23 cellular contexts compared by ENCODE assay signal in genomic region chr21:44737706-44738354, GRCh38. TPM values are rescaled to one million over a fixed set of nuclear protein-coding genes. Genes with fewer than 3 reads are reported as not detected.
A peak's percentile ranks its signal among the peaks of the same experiment; 100 is the strongest.
DNase-seq lines count a peak whose midpoint lies in the region; ATAC-seq and TF ChIP-seq lines count a peak whose summit lies in the region.
"Had no signal": no experiment of that assay in that cellular context is flagged by ENCODE, and none has a peak within 500 bp of the region (broad histone marks: within the 10 kb centered on the region; RNA-seq: fewer than 3 reads in every experiment).

No MANE protein-coding gene starts in this region.

- H3K79me1 ChIP-seq in H9 (ENCODE audit: insufficient read depth, low read depth, low read length, poor library complexity, severe bottlenecking) (no peaks in the 10 kb centered on the region), mesenchymal stem cell (replicated peaks; ENCODE audit: low read length, poor library complexity, severe bottlenecking) (no peaks in the 10 kb centered on the region)

- H3T11ph ChIP-seq in H9 (ENCODE audit: low read length): no peak overlapping the region

- H4K5ac ChIP-seq in H9 (ENCODE audit: insufficient read length, low read depth, low read length): no peak overlapping the region

- no peaks in the 10 kb centered on the region; a peak in 1 of 5 replicates for H3K9me3 Mint-ChIP-seq in H9
- no peaks in the 10 kb centered on the region for H3K9me3 Mint-ChIP-seq in activated T-helper 1 cell treated with anti-CD3 and anti-CD28 coated beads, Interleukin-12 subunit alpha, Interleukin-12 subunit beta, Interleukin-2, Interleukin-4 antibody, amounts not matched to agents 30 ng/mL and 10 ng/mL and 1 ng/mL, durations not matched to agents 14 hours and 24 hours and 36 hours
- H3K9me3 Mint-ChIP-seq: activated naive CD4-positive, alpha-beta T cell treated with anti-CD3 and anti-CD28 coated beads for 36 hours had no signal

- peaks cover 0 to 2% (median 0%) of the 10 kb centered on the region in 3 experiments; a peak in 2 of 7 replicates for H3K36me3 Mint-ChIP-seq in H9 (ENCODE audit: insufficient read depth in 1 of 3, low read depth in 3 of 3)
- no peaks in the 10 kb centered on the region for H3K36me3 Mint-ChIP-seq in activated T-helper 1 cell treated with anti-CD3 and anti-CD28 coated beads, Interleukin-12 subunit alpha, Interleukin-12 subunit beta, Interleukin-2, Interleukin-4 antibody, amounts not matched to agents 30 ng/mL and 10 ng/mL and 1 ng/mL, durations not matched to agents 14 hours and 24 hours and 36 hours (ENCODE audit: low read depth)

- H4K91ac ChIP-seq in H9 (ENCODE audit: insufficient read length, low read depth, low read length) (no peak overlapping the region), mesenchymal stem cell (ENCODE audit: low read length) (no peak overlapping the region)

- H3K23ac ChIP-seq in H9 (ENCODE audit: insufficient read length, low read depth, low read length) (no peak overlapping the region), mesenchymal stem cell (ENCODE audit: low read length in 2 of 2) (no peak overlapping the region)

- H3K27me3 Mint-ChIP-seq in H9 (ENCODE audit: low read depth): peaks cover 9% of the 10 kb centered on the region
- peaks cover 14% of the 10 kb centered on the region for H3K27me3 Mint-ChIP-seq in activated T-helper 1 cell treated with anti-CD3 and anti-CD28 coated beads, Interleukin-12 subunit alpha, Interleukin-12 subunit beta, Interleukin-2, Interleukin-4 antibody, amounts not matched to agents 30 ng/mL and 10 ng/mL and 1 ng/mL, durations not matched to agents 14 hours and 24 hours and 36 hours (ENCODE audit: insufficient read depth)
- H3K27me3 Mint-ChIP-seq: naive thymus-derived CD8-positive, alpha-beta T cell had no signal

- H2BK5ac ChIP-seq in H9 (ENCODE audit: insufficient read length, low read length) (no peak overlapping the region), mesenchymal stem cell (ENCODE audit: low read depth, low read length, poor library complexity, severe bottlenecking) (no peak overlapping the region)

- H4K8ac ChIP-seq in H9 (replicated peaks; ENCODE audit: insufficient read length, low read depth, low read length): no peak overlapping the region
- H4K8ac ChIP-seq in mesenchymal stem cell (ENCODE audit: low read length): no peak overlapping the region

- no peak overlapping the region for H3K4me2 ChIP-seq in DND-41 (ENCODE audit: insufficient read depth, low read length)
- no peak overlapping the region for H3K4me2 ChIP-seq in H9 (ENCODE audit: insufficient read depth, insufficient read length, low read length)
- no peak overlapping the region for H3K4me2 ChIP-seq in mesenchymal stem cell (ENCODE audit: low read length, poor library complexity, severe bottlenecking)

- H2AFZ ChIP-seq in DND-41 (ENCODE audit: low read depth, low read length) (no peak overlapping the region), H9 (ENCODE audit: low read length) (no peak overlapping the region), mesenchymal stem cell (ENCODE audit: low read depth, low read length) (no peak overlapping the region)

- no peak overlapping the region for H3K27ac ChIP-seq in DND-41 (ENCODE audit: low read length)
- H3K27ac ChIP-seq in H9 (ENCODE audit: insufficient read length, low read depth, low read length): no peak overlapping the region
- no peak overlapping the region for H3K27ac ChIP-seq in mesenchymal stem cell (ENCODE audit: low read length, poor library complexity, severe bottlenecking)
- H3K27ac ChIP-seq: HL-60, upper lobe of left lung had no signal

- no peak overlapping the region for H3K9ac ChIP-seq in DND-41 (ENCODE audit: low read depth, low read length)
- no peak overlapping the region for H3K9ac ChIP-seq in H9 (ENCODE audit: extremely low read depth, insufficient read length, low read length)
- no peak overlapping the region for H3K9ac ChIP-seq in mesenchymal stem cell (ENCODE audit: low read length)

- H2BK15ac ChIP-seq in H9 (ENCODE audit: low read depth, low read length) (no peak overlapping the region), mesenchymal stem cell (ENCODE audit: low read depth, poor library complexity, severe bottlenecking) (no peak overlapping the region)

- H3K27me3 ChIP-seq in DND-41 (ENCODE audit: insufficient read depth, low read length, poor library complexity) (no peaks in the 10 kb centered on the region), H9 (ENCODE audit: insufficient read depth, low read length) (no peaks in the 10 kb centered on the region), mesenchymal stem cell (ENCODE audit: control insufficient read depth in 1 of 2, insufficient read depth in 1 of 2, low read length in 2 of 2) (peaks cover 3 to 5% of the 10 kb centered on the region in 2 experiments)
- H3K27me3 ChIP-seq: upper lobe of left lung had no signal

- peaks cover 52% of the 10 kb centered on the region in 2 experiments for H3K4me1 Mint-ChIP-seq in H9
- H3K4me1 Mint-ChIP-seq in activated T-helper 1 cell treated with anti-CD3 and anti-CD28 coated beads, Interleukin-12 subunit alpha, Interleukin-12 subunit beta, Interleukin-2, Interleukin-4 antibody, amounts not matched to agents 30 ng/mL and 10 ng/mL and 1 ng/mL, durations not matched to agents 14 hours and 24 hours and 36 hours (ENCODE audit: low read depth): no peaks in the 10 kb centered on the region

- H3K14ac ChIP-seq in H9 (ENCODE audit: insufficient read depth, low read length) (no peak overlapping the region), mesenchymal stem cell (ENCODE audit: low read length in 2 of 2) (no peak overlapping the region)

- TF ChIP-seq CTCF in DND-41 (IDR thresholded peaks at IDR 0.05; ENCODE audit: borderline replicate concordance, extremely low read depth, low read length, poor library complexity, severe bottlenecking) (no peak), H9 (conservative IDR thresholded peaks at IDR 0.05) (no peak)

- no peak overlapping the region for H3K18ac ChIP-seq in H9 (ENCODE audit: insufficient read length, low read depth, low read length)
- no peak overlapping the region for H3K18ac ChIP-seq in mesenchymal stem cell (ENCODE audit: low read depth in 1 of 2, low read length in 2 of 2)

- no peak overlapping the region for H2AK5ac ChIP-seq in H9 (ENCODE audit: insufficient read length, low read length)
- no peak overlapping the region for H2AK5ac ChIP-seq in mesenchymal stem cell (ENCODE audit: low read length, severe bottlenecking)

- WGBS in H9 (ENCODE audit: extremely low coverage, insufficient read length, low lambda C conversion rate): no CpG with 5 or more reads among the region's 3 CpGs
- WGBS in mesenchymal stem cell: 63% methylated on average over 3 of the region's 3 CpGs

- H3K4me3 Mint-ChIP-seq in H9: no peak overlapping the region
- no peak overlapping the region for H3K4me3 Mint-ChIP-seq in activated T-helper 1 cell treated with anti-CD3 and anti-CD28 coated beads, Interleukin-12 subunit alpha, Interleukin-12 subunit beta, Interleukin-2, Interleukin-4 antibody, amounts not matched to agents 30 ng/mL and 10 ng/mL and 1 ng/mL, durations not matched to agents 14 hours and 24 hours and 36 hours
- H3K4me3 Mint-ChIP-seq: activated naive CD4-positive, alpha-beta T cell treated with anti-CD3 and anti-CD28 coated beads for 36 hours; naive thymus-derived CD8-positive, alpha-beta T cell had no signal

- H3K4me3 ChIP-seq in DND-41 (ENCODE audit: low read depth in 1 of 2, low read length in 2 of 2) (no peak overlapping the region), mesenchymal stem cell (ENCODE audit: insufficient read depth in 1 of 2, low read depth in 1 of 2, low read length in 2 of 2) (no peak overlapping the region)
- H3K4me3 ChIP-seq: upper lobe of left lung had no signal

- H3K27ac Mint-ChIP-seq in H9: no peak overlapping the region
- H3K27ac Mint-ChIP-seq in activated T-helper 1 cell treated with anti-CD3 and anti-CD28 coated beads, Interleukin-12 subunit alpha, Interleukin-12 subunit beta, Interleukin-2, Interleukin-4 antibody, amounts not matched to agents 30 ng/mL and 10 ng/mL and 1 ng/mL, durations not matched to agents 14 hours and 24 hours and 36 hours: no peak overlapping the region
- H3K27ac Mint-ChIP-seq: activated naive CD4-positive, alpha-beta T cell treated with anti-CD3 and anti-CD28 coated beads for 36 hours had no signal

- H3K4ac ChIP-seq in H9 (ENCODE audit: low read depth, low read length): no peak overlapping the region
- H3K4ac ChIP-seq in mesenchymal stem cell (ENCODE audit: low read depth in 1 of 2, low read length in 2 of 2): no peak overlapping the region

- H3K4me1 ChIP-seq in DND-41 (ENCODE audit: insufficient read depth, low read length) (no peaks in the 10 kb centered on the region), H9 (ENCODE audit: insufficient read depth, low read length) (no peaks in the 10 kb centered on the region), mesenchymal stem cell (ENCODE audit: control insufficient read depth, insufficient read depth, low read depth, low read length) (no peaks in the 10 kb centered on the region)
- H3K4me1 ChIP-seq: upper lobe of left lung had no signal

- H3K36me3 ChIP-seq in DND-41 (ENCODE audit: insufficient read depth, low read length): no peaks in the 10 kb centered on the region
- H3K36me3 ChIP-seq in mesenchymal stem cell (ENCODE audit: control insufficient read depth in 1 of 2, insufficient read depth in 2 of 2, low read depth in 1 of 2, low read length in 2 of 2): no peaks in the 10 kb centered on the region
- H3K36me3 ChIP-seq: upper lobe of left lung had no signal

- no peak overlapping the region for H2BK12ac ChIP-seq in H9 (ENCODE audit: insufficient read length, low read depth, low read length)
- no peak overlapping the region for H2BK12ac ChIP-seq in mesenchymal stem cell (ENCODE audit: low read length in 2 of 2)

- H2BK20ac ChIP-seq in H9 (ENCODE audit: low read depth, low read length, poor library complexity, severe bottlenecking): no peak overlapping the region

- no peak for ATAC-seq in DND-41 (ENCODE audit: insufficient read depth, low read depth)
- ATAC-seq in GM21723 (IDR thresholded peaks at IDR 0.05; ENCODE audit: unreplicated experiment): no peak
- ATAC-seq: naive thymus-derived CD8-positive, alpha-beta T cell; stimulated activated naive CD8-positive, alpha-beta T cell treated with anti-CD3 and anti-CD28 coated beads, Interleukin-15, Interleukin-2, amounts not matched to agents 100 U/mL and 50 U/mL, for 24 hours had no signal

- DNase-seq in DND-41 (peak; percentile 12), H9 (peak; percentile 26), astrocyte of the hippocampus (ENCODE audit: low read depth, low spot score) (peak; percentile 43), mesenchymal stem cell (peak; percentile 47), Kasumi-1 (lab: John Stamatoyannopoulos, UW) (no peak)
- DNase-seq in activated T-helper 1 cell treated with anti-CD3 and anti-CD28 coated beads, Interleukin-12 subunit alpha, Interleukin-12 subunit beta, Interleukin-2, Interleukin-4 antibody, amounts not matched to agents 30 ng/mL and 10 ng/mL and 1 ng/mL, durations not matched to agents 14 hours and 24 hours and 36 hours (ENCODE audit: low spot score): no peak
- no peak for DNase-seq in stimulated activated CD4-positive, alpha-beta T cell treated with anti-CD3 and anti-CD28 coated beads, Interleukin-1b, Interleukin-23, amount 100 ng/mL, for 48 hours
- DNase-seq: activated CD8-positive, alpha-beta memory T cell treated with anti-CD3 and anti-CD28 coated beads, Interleukin-2, amount 50 U/mL, for 4 hours; activated naive CD4-positive, alpha-beta T cell treated with anti-CD3 and anti-CD28 coated beads for 36 hours; cerebellar nuclear complex; DMS79; KBM-7; NCI-H1436 treated with DMSO at 0.1 percent for 48 hours; NCI-H524 treated with DMSO at 0.1 percent for 48 hours; stimulated activated CD4-positive, alpha-beta T cell treated with anti-CD3 and anti-CD28 coated beads, Interleukin-15, amount 100 ng/mL, for 24 hours; stimulated activated naive CD8-positive, alpha-beta T cell treated with anti-CD3 and anti-CD28 coated beads, Interleukin-15, Interleukin-2, amounts not matched to agents 100 U/mL and 50 U/mL, for 24 hours; upper lobe of left lung had no signal

- H2BK120ac ChIP-seq in H9 (ENCODE audit: low read depth, low read length, poor library complexity, severe bottlenecking): no peak overlapping the region
- no peak overlapping the region for H2BK120ac ChIP-seq in mesenchymal stem cell (ENCODE audit: low read depth, low read length)

- no peaks in the 10 kb centered on the region for H3K79me2 ChIP-seq in DND-41 (ENCODE audit: insufficient read depth, low read length)
- no peaks in the 10 kb centered on the region for H3K79me2 ChIP-seq in H9 (ENCODE audit: insufficient read depth, low read length)

- H3K56ac ChIP-seq in H9 (ENCODE audit: insufficient read length, low read depth, low read length): no peak overlapping the region

- H4K20me1 ChIP-seq in DND-41 (ENCODE audit: insufficient read depth, low read length) (no peaks in the 10 kb centered on the region), H9 (ENCODE audit: control insufficient read depth, insufficient read depth, insufficient read length) (no peaks in the 10 kb centered on the region)

- no peaks in the 10 kb centered on the region for H3K23me2 ChIP-seq in H9 (ENCODE audit: insufficient read length, low read depth, low read length, poor library complexity, severe bottlenecking)

- intact Hi-C loops in activated T-helper 1 cell treated with anti-CD3 and anti-CD28 coated beads, Interleukin-12 subunit alpha, Interleukin-12 subunit beta, Interleukin-2, Interleukin-4 antibody, amounts not matched to agents 30 ng/mL and 10 ng/mL and 1 ng/mL, durations not matched to agents 14 hours and 24 hours and 36 hours (cut with micrococcal nuclease): no loop called here

- H3K9me3 ChIP-seq in DND-41 (ENCODE audit: insufficient read depth, low read length, severe bottlenecking): peaks cover 21% of the 10 kb centered on the region
- no peaks in the 10 kb centered on the region for H3K9me3 ChIP-seq in H9 (ENCODE audit: control insufficient read depth, low read depth, low read length)
- peaks cover 44% of the 10 kb centered on the region for H3K9me3 ChIP-seq in mesenchymal stem cell (ENCODE audit: control insufficient read depth, low read length)

RNA-seq across cellular contexts. Expression of gene TSPEAR, which starts 26.5 kb away (rescaled TPM):
- 1.2 and 1.3 TPM in 2 replicates for total RNA-seq in H9 (2021)
- polyA plus RNA-seq in mesenchymal stem cell (2013, experiment 1 of 2): not detected
- polyA plus RNA-seq in mesenchymal stem cell (2013, experiment 2 of 2): not detected
- not detected in 2 replicates for total RNA-seq in activated T-helper 1 cell treated with anti-CD3 and anti-CD28 coated beads, Interleukin-12 subunit alpha, Interleukin-12 subunit beta, Interleukin-2, Interleukin-4 antibody, amounts not matched to agents 30 ng/mL and 10 ng/mL and 1 ng/mL, durations not matched to agents 14 hours and 24 hours and 36 hours
- total RNA-seq: activated naive CD4-positive, alpha-beta T cell treated with anti-CD3 and anti-CD28 coated beads for 36 hours; naive thymus-derived CD8-positive, alpha-beta T cell; pulmonary artery endothelial cell; SK-MEL-5 had no signal

RNA-seq across cellular contexts. Expression of gene KRTAP10-12, which starts 40.9 kb away (rescaled TPM):
- not detected in 2 replicates for total RNA-seq in H9 (2021)
- not detected for polyA plus RNA-seq in mesenchymal stem cell (2013, experiment 1 of 2)
- polyA plus RNA-seq in mesenchymal stem cell (2013, experiment 2 of 2): not detected
- total RNA-seq in activated T-helper 1 cell treated with anti-CD3 and anti-CD28 coated beads, Interleukin-12 subunit alpha, Interleukin-12 subunit beta, Interleukin-2, Interleukin-4 antibody, amounts not matched to agents 30 ng/mL and 10 ng/mL and 1 ng/mL, durations not matched to agents 14 hours and 24 hours and 36 hours: not detected in 2 replicates
- total RNA-seq: activated naive CD4-positive, alpha-beta T cell treated with anti-CD3 and anti-CD28 coated beads for 36 hours; liver; naive thymus-derived CD8-positive, alpha-beta T cell; pulmonary artery endothelial cell; SK-MEL-5; upper lobe of left lung had no signal
- polyA plus RNA-seq: liver; naive thymus-derived CD8-positive, alpha-beta T cell had no signal

RNA-seq across cellular contexts. Expression of gene KRTAP12-1, which starts 55.9 kb away (rescaled TPM):
- not detected in 2 replicates for total RNA-seq in H9 (2021)
- not detected for polyA plus RNA-seq in mesenchymal stem cell (2013, experiment 1 of 2)
- polyA plus RNA-seq in mesenchymal stem cell (2013, experiment 2 of 2): not detected
- total RNA-seq in activated T-helper 1 cell treated with anti-CD3 and anti-CD28 coated beads, Interleukin-12 subunit alpha, Interleukin-12 subunit beta, Interleukin-2, Interleukin-4 antibody, amounts not matched to agents 30 ng/mL and 10 ng/mL and 1 ng/mL, durations not matched to agents 14 hours and 24 hours and 36 hours: not detected in 2 replicates
- total RNA-seq: activated naive CD4-positive, alpha-beta T cell treated with anti-CD3 and anti-CD28 coated beads for 36 hours; liver; naive thymus-derived CD8-positive, alpha-beta T cell; pulmonary artery endothelial cell; SK-MEL-5; upper lobe of left lung had no signal
- polyA plus RNA-seq: liver; naive thymus-derived CD8-positive, alpha-beta T cell had no signal

Comparison
In these comparisons a context has a peak if more than half of its experiments do, and no peak if none do; other contexts are left out.
1. DNase-seq: peak in DND-41 (single experiment), H9 (single experiment), astrocyte of the hippocampus (single experiment) and mesenchymal stem cell (single experiment); none in activated T-helper 1 cell treated with anti-CD3 and anti-CD28 coated beads, Interleukin-12 subunit alpha, Interleukin-12 subunit beta, Interleukin-2, Interleukin-4 antibody, amounts not matched to agents 30 ng/mL and 10 ng/mL and 1 ng/mL, durations not matched to agents 14 hours and 24 hours and 36 hours (single experiment), Kasumi-1 (0 of 2) and stimulated activated CD4-positive, alpha-beta T cell treated with anti-CD3 and anti-CD28 coated beads, Interleukin-1b, Interleukin-23, amount 100 ng/mL, for 48 hours (single experiment).